ENCODE assay signal across 2 cellular contexts in genomic region chr10:110217609-110218008, GRCh38.
TF ChIP-seq lines count a peak whose summit lies in the region.

No MANE protein-coding gene starts in this region.

TF ChIP-seq in IMR-90, 13 proteins besides CTCF, POLR2A, EP300 and RAD21:
- TF ChIP-seq RCOR1 (IDR thresholded peaks at IDR 0.05; ENCODE audit: insufficient replicate concordance, low read length) (no peak), USF2 (IDR thresholded peaks at IDR 0.05; ENCODE audit: low read depth, low read length) (no peak)

TF ChIP-seq in K562, 482 proteins besides CTCF, POLR2A, EP300 and RAD21:
- peak; percentile 59 for TF ChIP-seq MEIS2 (IDR thresholded peaks at IDR 0.05; ENCODE audit: partially characterized antibody)
- TF ChIP-seq DPF2 (IDR thresholded peaks at IDR 0.05) = 0 out of 2 replicates have a peak, but pooled peaks have one; percentile 27
- peak; percentile 63 for TF ChIP-seq CBFA2T3 (IDR thresholded peaks at IDR 0.05)
- peak; percentile 65 for TF ChIP-seq ARID1B (IDR thresholded peaks at IDR 0.05)
- peak; percentile 71 for TF ChIP-seq TCF3 (CRISPR knock-in tag; IDR thresholded peaks at IDR 0.05)
- TF ChIP-seq GTF2A2 (tag; IDR thresholded peaks at IDR 0.05) = no peak
- TF ChIP-seq ZNF239 (CRISPR knock-in tag; IDR thresholded peaks at IDR 0.05) = no peak
- TF ChIP-seq ILF3 (IDR thresholded peaks at IDR 0.05; ENCODE audit: borderline replicate concordance) = no peak
- TF ChIP-seq TAL1 (IDR thresholded peaks at IDR 0.05) = peak; percentile 40; the same call in 1 of the 2 replicates
